Comparison of ENCODE assay signal across 10 cellular contexts in genomic region chr5:150175536-150175935, GRCh38. TPM values are rescaled to one million over a fixed set of nuclear protein-coding genes. Genes with fewer than 3 reads are reported as not detected.
DNase-seq lines count a peak whose midpoint lies in the region; ATAC-seq, FAIRE-seq and TF ChIP-seq lines count a peak whose summit lies in the region.
"Had no signal": no experiment of that assay in that cellular context is flagged by ENCODE, and none has a peak within 500 bp of the region (broad histone marks: within the 10 kb centered on the region; RNA-seq: fewer than 3 reads in every experiment).

No MANE protein-coding gene starts in this region.

- H3K4me1 ChIP-seq in A549, result no peaks in the 10 kb centered on the region

- TF ChIP-seq CTCF in A549 (IDR thresholded peaks at IDR 0.05), result peak; percentile 38
- peak; percentile 25 for TF ChIP-seq CTCF in GM20000 (IDR thresholded peaks at IDR 0.05; ENCODE audit: extremely low read depth, missing control alignments)

- TF ChIP-seq EP300 in A549 (IDR thresholded peaks at IDR 0.05), result no peak

- no peak overlapping the region for H3K4me3 ChIP-seq in A549

- no peak overlapping the region for H3K4me2 ChIP-seq in A549

- ATAC-seq in A549, result peak; percentile 72 to 96

- no peak for FAIRE-seq in A549 (lab: Jason Lieb, UNC)
- no peak for FAIRE-seq in GM12891 (lab: Jason Lieb, UNC)

- no peak for TF ChIP-seq POLR2A in A549 (IDR thresholded peaks at IDR 0.05; ENCODE audit: low read length)
- TF ChIP-seq POLR2A in GM12891 (IDR thresholded peaks at IDR 0.05; ENCODE audit: low read depth, low read length), result no peak

- 54% methylated on average over 5 of the region's 5 CpGs for WGBS in A549 (ENCODE audit: missing lambda C conversion rate)

- no peak overlapping the region for H3K27ac ChIP-seq in A549

- CTCF ChIA-PET in A549 (lab: Yijun Ruan, JAX), result interaction anchor here (0.8 to 5.8 kb wide), 16 partner anchors 12 to 184 kb away, joined by 3 to 27 read pairs (median 6); partner anchors contain the start of genes ARSI and SLC6A7

- H3K9me3 ChIP-seq in A549, result no peaks in the 10 kb centered on the region

- TF ChIP-seq RAD21 in A549 (conservative IDR thresholded peaks at IDR 0.05 in 1 of 2, IDR thresholded peaks at IDR 0.05 in 1 of 2), result peak in 1 of 2 experiments; percentile 42; a peak in 2 of 5 replicates

- POLR2A ChIA-PET in A549 (lab: Yijun Ruan, JAX), result no interaction called here

- peak; percentile 53 to 81 for DNase-seq in A549 (ENCODE audit: low read depth in 1 of 2, low spot score in 1 of 2)
- peak; percentile 68 for DNase-seq in GM20000 (ENCODE audit: low spot score)
- peak; percentile 31 for DNase-seq in RKO (ENCODE audit: low spot score)
- DNase-seq in glomerular visceral epithelial cell (ENCODE audit: extremely low spot score), result peak; percentile 40
- no peak for DNase-seq in stimulated activated CD4-positive, alpha-beta T cell treated with anti-CD3 and anti-CD28 coated beads, Interleukin-4, amount 100 ng/mL, for 4 hours
- no peak for DNase-seq in stimulated activated CD4-positive, alpha-beta T cell treated with anti-CD3 and anti-CD28 coated beads, Interleukin-2, amount 100 ng/mL, for 48 hours
- no peak for DNase-seq in GM12891 (ENCODE audit: insufficient read length, low spot score)
- no peak for DNase-seq in NCI-H1436 treated with DMSO at 0.1 percent for 48 hours (lab: John Stamatoyannopoulos, UW)
- DNase-seq: activated effector memory CD4-positive, alpha-beta T cell treated with Interleukin-2 at 50 U/mL for 16 hours; DMS79 had no signal

TF ChIP-seq in A549, 52 proteins besides CTCF, POLR2A, EP300 and RAD21:
- TF ChIP-seq, protein P1, sequence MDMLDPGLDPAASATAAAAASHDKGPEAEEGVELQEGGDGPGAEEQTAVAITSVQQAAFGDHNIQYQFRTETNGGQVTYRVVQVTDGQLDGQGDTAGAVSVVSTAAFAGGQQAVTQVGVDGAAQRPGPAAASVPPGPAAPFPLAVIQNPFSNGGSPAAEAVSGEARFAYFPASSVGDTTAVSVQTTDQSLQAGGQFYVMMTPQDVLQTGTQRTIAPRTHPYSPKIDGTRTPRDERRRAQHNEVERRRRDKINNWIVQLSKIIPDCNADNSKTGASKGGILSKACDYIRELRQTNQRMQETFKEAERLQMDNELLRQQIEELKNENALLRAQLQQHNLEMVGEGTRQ (IDR thresholded peaks at IDR 0.05), result 0 out of 2 replicates have a peak, but pooled peaks have one; percentile 25
- TF ChIP-seq, protein P2, sequence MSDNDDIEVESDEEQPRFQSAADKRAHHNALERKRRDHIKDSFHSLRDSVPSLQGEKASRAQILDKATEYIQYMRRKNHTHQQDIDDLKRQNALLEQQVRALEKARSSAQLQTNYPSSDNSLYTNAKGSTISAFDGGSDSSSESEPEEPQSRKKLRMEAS (IDR thresholded peaks at IDR 0.05), result 0 out of 2 replicates have a peak, but pooled peaks have one; percentile 14
- TF ChIP-seq RFX5 (IDR thresholded peaks at IDR 0.05), result no peak

TF ChIP-seq in GM12891, 5 proteins besides CTCF, POLR2A, EP300 and RAD21:
- TF ChIP-seq SPI1 (IDR thresholded peaks at IDR 0.05; ENCODE audit: low read depth, low read length), result no peak
- no peak for TF ChIP-seq POU2F2 (IDR thresholded peaks at IDR 0.05; ENCODE audit: low read depth, low read length)
- no peak for TF ChIP-seq TAF1 (IDR thresholded peaks at IDR 0.05; ENCODE audit: low read depth, low read length)
- TF ChIP-seq PAX5 (IDR thresholded peaks at IDR 0.05; ENCODE audit: insufficient read depth, low read length, severe bottlenecking), result no peak
- TF ChIP-seq POLR2AphosphoS5 (IDR thresholded peaks at IDR 0.05; ENCODE audit: low read depth, low read length), result no peak

RNA-seq across cellular contexts. Expression of gene CDX1, which starts 9.0 kb away (rescaled TPM):
- polyA plus RNA-seq in A549 (2011; rRNA removed) (not detected in 2 replicates), A549 (2017; fragmentation: RNase III; extraction: RNeasy Plus Mini Kit Qiagen cat#74134 plus additional on column Dnase treatment) (not detected in 3 replicates)
- not detected in 2 replicates for polyA plus RNA-seq in A549 (2012; cell fraction: cytosol; rRNA removed)
- polyA plus RNA-seq in A549 (2012; cell fraction: nucleus; rRNA removed), result not detected in 2 replicates
- polyA minus RNA-seq in A549 (2011; rRNA and poly(A)+ RNA removed), result not detected in 2 replicates
- polyA plus RNA-seq in GM12891 (2012; ENCODE audit: low read depth, missing spikeins), result not detected

RNA-seq across cellular contexts. Expression of gene SLC6A7, which starts 14.3 kb away (rescaled TPM):
- polyA plus RNA-seq in A549 (2011; rRNA removed), result not detected in 2 replicates
- polyA plus RNA-seq in A549 (2012; cell fraction: cytosol; rRNA removed), result not detected in 2 replicates
- polyA plus RNA-seq in A549 (2012; cell fraction: nucleus; rRNA removed), result not detected in 2 replicates
- polyA plus RNA-seq in A549 (2017; fragmentation: RNase III; extraction: RNeasy Plus Mini Kit Qiagen cat#74134 plus additional on column Dnase treatment), result not detected in 3 replicates
- polyA minus RNA-seq in A549 (2011; rRNA and poly(A)+ RNA removed), result 0.04 TPM in 1 of 2 replicates, not detected in the other
- polyA plus RNA-seq in GM12891 (2012; ENCODE audit: low read depth, missing spikeins), result 0.23 TPM

RNA-seq across cellular contexts. Expression of gene PDGFRB, which starts 19.9 kb away (rescaled TPM):
- 0.15 and 0.22 TPM in 2 replicates for polyA plus RNA-seq in A549 (2011; rRNA removed)
- polyA plus RNA-seq in A549 (2012; cell fraction: cytosol; rRNA removed), result 0.05 and 0.09 TPM in 2 replicates
- 0.18 and 0.38 TPM in 2 replicates for polyA plus RNA-seq in A549 (2012; cell fraction: nucleus; rRNA removed)
- polyA plus RNA-seq in A549 (2017; fragmentation: RNase III; extraction: RNeasy Plus Mini Kit Qiagen cat#74134 plus additional on column Dnase treatment), result 0.05 to 0.24 TPM (median 0.22 TPM) in 3 replicates
- polyA minus RNA-seq in A549 (2011; rRNA and poly(A)+ RNA removed), result 0.25 and 0.54 TPM in 2 replicates
- 2.1 TPM for polyA plus RNA-seq in GM12891 (2012; ENCODE audit: low read depth, missing spikeins)

Comparison
In these comparisons a context has a peak if more than half of its experiments do, and no peak if none do; other contexts are left out.
1. DNase-seq: peak in A549 (2 of 2), GM20000 (single experiment), RKO (single experiment) and glomerular visceral epithelial cell (single experiment); none in stimulated activated CD4-positive, alpha-beta T cell treated with anti-CD3 and anti-CD28 coated beads, Interleukin-4, amount 100 ng/mL, for 4 hours (0 of 2), stimulated activated CD4-positive, alpha-beta T cell treated with anti-CD3 and anti-CD28 coated beads, Interleukin-2, amount 100 ng/mL, for 48 hours (0 of 2), GM12891 (single experiment) and NCI-H1436 treated with DMSO at 0.1 percent for 48 hours (single experiment).